Comparison of ENCODE assay signal across 1 cellular context in genomic region chr11:45904309-45904915, GRCh38.
TF ChIP-seq lines count a peak whose summit lies in the region.

No MANE protein-coding gene starts in this region.

TF ChIP-seq in K562, 482 proteins besides CTCF, POLR2A, EP300 and RAD21 (continued from another document and continues in another):
- TF ChIP-seq ZNF407 (IDR thresholded peaks at IDR 0.05; ENCODE audit: low read depth) (no peak), ZKSCAN1 (IDR thresholded peaks at IDR 0.05; ENCODE audit: low read depth, low read length) (no peak), WHSC1 (IDR thresholded peaks at IDR 0.05; ENCODE audit: low read length) (no peak), MCM3 (IDR thresholded peaks at IDR 0.05) (no peak), HINFP (tag; conservative IDR thresholded peaks at IDR 0.05; ENCODE audit: low read depth) (no peak), MYBL2 (IDR thresholded peaks at IDR 0.05; ENCODE audit: low read depth) (no peak), MYBL2 (CRISPR knock-in tag; IDR thresholded peaks at IDR 0.05; ENCODE audit: borderline replicate concordance) (no peak), L3MBTL2 (IDR thresholded peaks at IDR 0.05) (peak; percentile 86), SMARCA4 (IDR thresholded peaks at IDR 0.05) (peak; percentile 59; the same call in 1 of the 2 replicates), ZNF12 (CRISPR knock-in tag; IDR thresholded peaks at IDR 0.05) (no peak), YBX1 (IDR thresholded peaks at IDR 0.05) (no peak), CBFB (CRISPR knock-in tag; IDR thresholded peaks at IDR 0.05) (no peak), ATF2 (CRISPR knock-in tag; IDR thresholded peaks at IDR 0.05) (no peak), MEF2A (IDR thresholded peaks at IDR 0.05; ENCODE audit: control insufficient read depth, low read depth, low read length) (no peak), HEY1 (CRISPR knock-in tag; IDR thresholded peaks at IDR 0.05; ENCODE audit: borderline replicate concordance) (no peak), ZKSCAN3 (CRISPR knock-in tag; IDR thresholded peaks at IDR 0.05) (no peak), TAL1 (IDR thresholded peaks at IDR 0.05) (peak; percentile 82), MLLT1 (IDR thresholded peaks at IDR 0.05) (no peak), FOXK2 (conservative IDR thresholded peaks at IDR 0.05 in 1 of 2, IDR thresholded peaks at IDR 0.05 in 1 of 2; ENCODE audit: low read depth in 2 of 2) (no peak), ILK (tag; IDR thresholded peaks at IDR 0.05; ENCODE audit: borderline replicate concordance, low read depth) (no peak), NFIC (IDR thresholded peaks at IDR 0.05) (peak; percentile 77), HIVEP1 (CRISPR knock-in tag; IDR thresholded peaks at IDR 0.05) (no peak), THRB (CRISPR knock-in tag; conservative IDR thresholded peaks at IDR 0.05) (no peak), POLR2AphosphoS5 (IDR thresholded peaks at IDR 0.05; ENCODE audit: control insufficient read depth, insufficient read depth, low read depth, low read length) (peak; percentile 86), STAG1 (CRISPR knock-in tag; IDR thresholded peaks at IDR 0.05; ENCODE audit: borderline replicate concordance) (no peak), NKRF (IDR thresholded peaks at IDR 0.05; ENCODE audit: borderline replicate concordance) (no peak), MECOM (CRISPR knock-in tag; IDR thresholded peaks at IDR 0.05) (no peak), IFI16 (CRISPR knock-in tag; IDR thresholded peaks at IDR 0.05) (no peak), GATA2 (CRISPR knock-in tag; IDR thresholded peaks at IDR 0.05) (peak; percentile 78), ZNF589 (CRISPR knock-in tag; IDR thresholded peaks at IDR 0.05; ENCODE audit: low read depth) (no peak), NCOA6 (IDR thresholded peaks at IDR 0.05) (no peak), ZBTB11 (CRISPR knock-in tag; IDR thresholded peaks at IDR 0.05) (no peak), MEF2D (tag; conservative IDR thresholded peaks at IDR 0.05; ENCODE audit: low read depth) (no peak), PTBP1 (IDR thresholded peaks at IDR 0.05; ENCODE audit: low read depth, low read length) (no peak), ZBTB8A (IDR thresholded peaks at IDR 0.05; ENCODE audit: partially characterized antibody) (no peak), SRSF7 (optimal IDR thresholded peaks at IDR 0.05; ENCODE audit: low read depth, low read length) (no peak), MCM2 (IDR thresholded peaks at IDR 0.05; ENCODE audit: low read depth) (no peak), NFE2 (IDR thresholded peaks at IDR 0.05; ENCODE audit: low read depth) (no peak), RFX1 (IDR thresholded peaks at IDR 0.05) (no peak), TAF1 (IDR thresholded peaks at IDR 0.05; ENCODE audit: control insufficient read depth, extremely low read depth, insufficient read depth, low read length, severe bottlenecking) (peak; percentile 25), ZC3H4 (CRISPR knock-in tag; IDR thresholded peaks at IDR 0.05; ENCODE audit: borderline replicate concordance) (no peak), CBX8 (IDR thresholded peaks at IDR 0.05; ENCODE audit: borderline replicate concordance, extremely low read depth, low read depth, low read length, poor library complexity, severe bottlenecking) (no peak), MTA1 (IDR thresholded peaks at IDR 0.05; ENCODE audit: borderline replicate concordance) (no peak), HES1 (IDR thresholded peaks at IDR 0.05; ENCODE audit: low read depth) (no peak), EHMT2 (IDR thresholded peaks at IDR 0.05) (no peak), ZFP1 (CRISPR knock-in tag; IDR thresholded peaks at IDR 0.05) (no peak), MED1 (CRISPR knock-in tag; IDR thresholded peaks at IDR 0.05; ENCODE audit: borderline replicate concordance) (no peak)
